In genomic region chr3:10289785-10290355, GRCh38 we compare ENCODE assay signal across 1 cellular context.
TF ChIP-seq lines count a peak whose summit lies in the region.

No MANE protein-coding gene starts in this region.

TF ChIP-seq in HepG2, 621 proteins besides CTCF, POLR2A, EP300 and RAD21:
- no peak for TF ChIP-seq ZNF672 (CRISPR knock-in tag; IDR thresholded peaks at IDR 0.05)
- TF ChIP-seq ZNF432 (CRISPR knock-in tag; IDR thresholded peaks at IDR 0.05; ENCODE audit: borderline replicate concordance), result no peak
- TF ChIP-seq ZBTB21 (CRISPR knock-in tag; IDR thresholded peaks at IDR 0.05), result no peak
- peak; percentile 19; the same call in 1 of the 2 replicates for TF ChIP-seq STAG1 (CRISPR knock-in tag; IDR thresholded peaks at IDR 0.05)
